Comparison of ENCODE assay signal across 8 cellular contexts in the genomic region with DNA sequence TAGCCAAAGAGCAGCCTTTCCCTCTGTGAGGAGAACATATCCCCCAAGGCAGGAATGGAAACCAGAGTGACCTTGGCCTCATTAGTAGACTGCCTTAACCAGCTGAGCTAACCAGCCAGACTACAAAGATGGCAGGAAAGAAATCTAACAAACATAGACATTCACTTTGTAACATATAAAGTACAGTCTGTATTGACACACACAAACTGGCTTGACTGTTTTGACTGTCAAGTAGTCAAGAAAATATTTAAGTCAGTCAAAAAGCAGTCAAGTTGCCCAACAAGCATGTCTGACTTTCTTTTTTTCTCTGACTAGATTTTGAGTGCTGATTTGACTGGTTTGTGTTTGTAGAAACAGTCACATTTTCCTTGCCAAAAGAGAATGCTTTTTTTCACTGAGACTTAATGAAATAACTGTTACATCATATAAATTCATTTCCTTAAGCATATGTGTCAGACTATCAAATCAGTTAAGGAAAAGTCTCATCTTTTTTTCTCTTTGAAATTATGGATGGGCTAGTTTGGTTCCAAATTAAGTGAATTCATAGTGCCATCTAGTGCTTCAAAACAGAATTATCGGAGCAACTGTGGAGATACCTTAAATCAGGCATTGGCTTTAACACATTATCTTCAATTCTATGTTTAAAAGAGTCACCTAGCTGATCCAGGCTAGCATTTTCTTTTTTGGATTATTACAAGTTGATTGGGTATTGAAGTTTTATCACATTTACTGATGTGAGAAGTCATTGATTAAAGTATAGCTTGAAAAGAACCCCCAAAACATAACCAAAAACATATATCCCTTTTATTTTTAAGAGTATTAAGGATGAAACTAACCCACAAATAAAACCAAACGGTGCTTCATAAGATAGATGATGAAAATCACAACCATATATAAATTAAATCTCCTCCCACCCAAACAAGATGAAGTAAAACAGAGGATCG.
DNase-seq lines count a peak whose midpoint lies in the region; ATAC-seq lines count a peak whose summit lies in the region.

No MANE protein-coding gene starts in this region.

- no peak overlapping the region for H4K91ac ChIP-seq in neuronal stem cell (ENCODE audit: low read depth, low read length, poor library complexity)

- no peaks in the 10 kb centered on the region for H3K27me3 ChIP-seq in neuronal stem cell (ENCODE audit: control insufficient read depth in 3 of 3, insufficient read depth in 3 of 3, low read depth in 1 of 3, low read length in 3 of 3)

- H4K8ac ChIP-seq in neuronal stem cell (ENCODE audit: low read depth, low read length): no peak overlapping the region

- no peak overlapping the region for H2BK5ac ChIP-seq in neuronal stem cell (ENCODE audit: low read length)

- no peak overlapping the region for H2BK120ac ChIP-seq in neuronal stem cell (ENCODE audit: low read depth, low read length)

- no peak overlapping the region for H3K9ac ChIP-seq in neuronal stem cell (ENCODE audit: low read depth, low read length, poor library complexity)

- peak overlapping the region; percentile 4 for H2AFZ ChIP-seq in neuronal stem cell (ENCODE audit: low read length)

- H2AK5ac ChIP-seq in neuronal stem cell (ENCODE audit: low read depth, low read length): no peak overlapping the region

- H2BK12ac ChIP-seq in neuronal stem cell (ENCODE audit: low read length): no peak overlapping the region

- peak; percentile 88 for ATAC-seq in GM21529 (IDR thresholded peaks at IDR 0.05; ENCODE audit: unreplicated experiment)

- H3K4me2 ChIP-seq in neuronal stem cell (ENCODE audit: insufficient read depth, low read length, poor library complexity, severe bottlenecking): no peak overlapping the region

- H3K27ac ChIP-seq in neuronal stem cell (replicated peaks; ENCODE audit: low read length): no peak overlapping the region

- no peaks in the 10 kb centered on the region for H3K36me3 ChIP-seq in neuronal stem cell (replicated peaks in 1 of 2; ENCODE audit: control insufficient read depth in 2 of 2, insufficient read depth in 2 of 2, low read length in 2 of 2)

- H3K4me3 ChIP-seq in neuronal stem cell (ENCODE audit: low read length in 2 of 2): no peak overlapping the region

- H3K4ac ChIP-seq in neuronal stem cell (ENCODE audit: low read length): no peak overlapping the region

- no peak overlapping the region for H3K23ac ChIP-seq in neuronal stem cell (ENCODE audit: low read depth, low read length, poor library complexity)

- H3K4me1 ChIP-seq in neuronal stem cell (ENCODE audit: control insufficient read depth in 2 of 2, insufficient read depth in 1 of 2, low read depth in 1 of 2, low read length in 2 of 2): no peaks in the 10 kb centered on the region

- no peak overlapping the region for H2BK15ac ChIP-seq in neuronal stem cell (ENCODE audit: low read length)

- no peaks in the 10 kb centered on the region for H3K79me1 ChIP-seq in neuronal stem cell (ENCODE audit: low read depth, low read length)

- WGBS in neuronal stem cell (ENCODE audit: extremely low coverage in 2 of 2, insufficient read length in 2 of 2, insufficient replicate concordance in 1 of 2), 2 donors: no CpG with 5 or more reads among the region's 3 CpGs

- H3K9me3 ChIP-seq in neuronal stem cell (replicated peaks in 1 of 2; ENCODE audit: control insufficient read depth in 2 of 2, insufficient read depth in 1 of 2, low read depth in 1 of 2, low read length in 2 of 2): no peaks in the 10 kb centered on the region

- H3K14ac ChIP-seq in neuronal stem cell (ENCODE audit: low read length): no peak overlapping the region

- DNase-seq in DMS53 treated with DMSO at 0.1 percent for 48 hours (lab: John Stamatoyannopoulos, UW; ENCODE audit: unreplicated experiment): peak; percentile 77
- peak; percentile 62 for DNase-seq in NCI-H1105 (lab: John Stamatoyannopoulos, UW)
- peak; percentile 51 for DNase-seq in SW480 (ENCODE audit: low spot score)
- peak; percentile 87 for DNase-seq in fibroblast of peridontal ligament (ENCODE audit: extremely low read depth)
- DNase-seq in neuronal stem cell (ENCODE audit: low spot score): peak; percentile 35
- DNase-seq in cortex of kidney (lab: John Stamatoyannopoulos, UW): no peak
- DNase-seq in stimulated activated CD4-positive, alpha-beta T cell treated with anti-CD3 and anti-CD28 coated beads, Interleukin-4, amount 100 ng/mL, for 4 hours: no peak

- H3K18ac ChIP-seq in neuronal stem cell (ENCODE audit: low read length): no peak overlapping the region

Comparison
In these comparisons a context has a peak if more than half of its experiments do, and no peak if none do; other contexts are left out.
1. DNase-seq: peak in DMS53 treated with DMSO at 0.1 percent for 48 hours (single experiment), NCI-H1105 (single experiment), SW480 (single experiment), fibroblast of peridontal ligament (single experiment) and neuronal stem cell (single experiment); none in cortex of kidney (single experiment) and stimulated activated CD4-positive, alpha-beta T cell treated with anti-CD3 and anti-CD28 coated beads, Interleukin-4, amount 100 ng/mL, for 4 hours (0 of 2).